In genomic region chr10:132462463-132463332, GRCh38 we compare ENCODE assay signal across 20 cellular contexts.
DNase-seq lines count a peak whose midpoint lies in the region; ATAC-seq and TF ChIP-seq lines count a peak whose summit lies in the region.
"Had no signal": no experiment of that assay in that cellular context is flagged by ENCODE, and none has a peak within 500 bp of the region (broad histone marks: within the 10 kb centered on the region; RNA-seq: fewer than 3 reads in every experiment).

No MANE protein-coding gene starts in this region.

- H3K36me3 Mint-ChIP-seq in nephron progenitor cell (ENCODE audit: low read depth) = no peaks in the 10 kb centered on the region
- H3K36me3 Mint-ChIP-seq: activated naive CD4-positive, alpha-beta T cell treated with anti-CD3 and anti-CD28 coated beads, Interleukin-2, amount 50 U/mL, for 24 hours; neural progenitor cell had no signal

- intact Hi-C loops in Right ventricle myocardium inferior (cut with DNase I) = no loop called here
- intact Hi-C loops in cardiac septum (cut with DNase I) = loop anchor here (5.0 kb wide), 1 partner anchor 75 kb away; the partner anchor contains the start of gene INPP5A
- intact Hi-C loops in left cardiac atrium (cut with DNase I) = loop anchor here (10.0 kb wide), 3 partner anchors 52 to 112 kb away; partner anchors contain the start of gene INPP5A (in 1 of the 2)
- intact Hi-C loops in vagina (cut with DNase I) = loop anchor here (10.0 kb wide), 1 partner anchor 52 kb away; no protein-coding TSS in a partner anchor

- DNase-seq in Right ventricle myocardium inferior (ENCODE audit: missing footprints) (peak; percentile 56), cardiac septum (ENCODE audit: low spot score) (no peak), left cardiac atrium (peak; percentile 20), nephron progenitor cell (peak; percentile 1), vagina (ENCODE audit: extremely low spot score in 2 of 2) (no peak), NCI-H2227 treated with DMSO at 0.1 percent for 48 hours (lab: John Stamatoyannopoulos, UW) (no peak), DMS53 treated with DMSO at 0.1 percent for 48 hours (lab: John Stamatoyannopoulos, UW; ENCODE audit: unreplicated experiment) (no peak)
- DNase-seq: cerebellar nuclear complex; effector memory CD8-positive, alpha-beta T cell; glutamatergic neuron; HFFc6; NCI-H187 treated with DMSO at 0.1 percent for 48 hours; OCI-M1; SIG-M5; stimulated activated CD4-positive, alpha-beta T cell treated with anti-CD3 and anti-CD28 coated beads, Interleukin-12 subunit alpha, Interleukin-12 subunit beta, amount 100 ng/mL, for 4 hours; upper lobe of right lung had no signal

- no peaks in the 10 kb centered on the region for H3K36me3 ChIP-seq in vagina
- H3K36me3 ChIP-seq: neural progenitor cell, upper lobe of right lung had no signal

- ATAC-seq in Right ventricle myocardium inferior (no peak), left cardiac atrium (no peak), HG02623 (IDR thresholded peaks at IDR 0.05; ENCODE audit: unreplicated experiment) (no peak)
- ATAC-seq: effector memory CD8-positive, alpha-beta T cell; upper lobe of right lung had no signal

- H3K27ac ChIP-seq in vagina = peak overlapping the region; percentile 98
- H3K27ac ChIP-seq: neural progenitor cell had no signal

- no peaks in the 10 kb centered on the region for H3K9me3 Mint-ChIP-seq in nephron progenitor cell
- H3K9me3 Mint-ChIP-seq: activated naive CD4-positive, alpha-beta T cell treated with anti-CD3 and anti-CD28 coated beads, Interleukin-2, amount 50 U/mL, for 24 hours; activated T-helper 1 cell treated with anti-CD3 and anti-CD28 coated beads, Interleukin-12 subunit alpha, Interleukin-12 subunit beta, Interleukin-2, Interleukin-4 antibody, amounts not matched to agents 30 ng/mL and 10 ng/mL and 1 ng/mL, durations not matched to agents 14 hours and 24 hours and 36 hours; effector memory CD8-positive, alpha-beta T cell; HFFc6; neural progenitor cell had no signal

- no peak overlapping the region for H3K4me3 Mint-ChIP-seq in nephron progenitor cell
- H3K4me3 Mint-ChIP-seq: activated naive CD4-positive, alpha-beta T cell treated with anti-CD3 and anti-CD28 coated beads, Interleukin-2, amount 50 U/mL, for 24 hours; activated T-helper 1 cell treated with anti-CD3 and anti-CD28 coated beads, Interleukin-12 subunit alpha, Interleukin-12 subunit beta, Interleukin-2, Interleukin-4 antibody, amounts not matched to agents 30 ng/mL and 10 ng/mL and 1 ng/mL, durations not matched to agents 14 hours and 24 hours and 36 hours; effector memory CD8-positive, alpha-beta T cell; HFFc6; neural progenitor cell had no signal

- H3K27me3 ChIP-seq in vagina = no peaks in the 10 kb centered on the region
- H3K27me3 ChIP-seq: upper lobe of right lung had no signal

- TF ChIP-seq CTCF in nephron progenitor cell (IDR thresholded peaks at IDR 0.05) (no peak), vagina (IDR thresholded peaks at IDR 0.05) (no peak)

- H3K4me1 ChIP-seq in vagina = peaks cover 61% of the 10 kb centered on the region
- H3K4me1 ChIP-seq: neural progenitor cell had no signal

- H3K9me3 ChIP-seq in vagina = no peaks in the 10 kb centered on the region
- H3K9me3 ChIP-seq: upper lobe of right lung had no signal

- H3K27me3 Mint-ChIP-seq in nephron progenitor cell (ENCODE audit: low read depth, poor library complexity) = peaks cover 10% of the 10 kb centered on the region
- H3K27me3 Mint-ChIP-seq: activated naive CD4-positive, alpha-beta T cell treated with anti-CD3 and anti-CD28 coated beads, Interleukin-2, amount 50 U/mL, for 24 hours had no signal

- TF ChIP-seq POLR2A in vagina (IDR thresholded peaks at IDR 0.05) = no peak

- H3K4me1 Mint-ChIP-seq in nephron progenitor cell = peaks cover 4% of the 10 kb centered on the region

- H3K4me3 ChIP-seq in vagina = no peak overlapping the region
- H3K4me3 ChIP-seq: neural progenitor cell, upper lobe of right lung had no signal

- H3K27ac Mint-ChIP-seq in nephron progenitor cell = no peak overlapping the region
- H3K27ac Mint-ChIP-seq: activated naive CD4-positive, alpha-beta T cell treated with anti-CD3 and anti-CD28 coated beads, Interleukin-2, amount 50 U/mL, for 24 hours; activated T-helper 1 cell treated with anti-CD3 and anti-CD28 coated beads, Interleukin-12 subunit alpha, Interleukin-12 subunit beta, Interleukin-2, Interleukin-4 antibody, amounts not matched to agents 30 ng/mL and 10 ng/mL and 1 ng/mL, durations not matched to agents 14 hours and 24 hours and 36 hours; effector memory CD8-positive, alpha-beta T cell; HFFc6; neural progenitor cell had no signal

Comparison
In these comparisons a context has a peak if more than half of its experiments do, and no peak if none do; other contexts are left out.
1. DNase-seq: peak in Right ventricle myocardium inferior (single experiment), left cardiac atrium (single experiment) and nephron progenitor cell (single experiment); none in cardiac septum (single experiment), vagina (0 of 2), NCI-H2227 treated with DMSO at 0.1 percent for 48 hours (single experiment) and DMS53 treated with DMSO at 0.1 percent for 48 hours (single experiment).